In genomic region chr2:164189851-164190250, GRCh38 we compare ENCODE assay signal across 39 cellular contexts.
"Had no signal": no experiment of that assay in that cellular context is flagged by ENCODE, and none has a peak within 500 bp of the region (broad histone marks: within the 10 kb centered on the region; RNA-seq: fewer than 3 reads in every experiment).

No MANE protein-coding gene starts in this region.

- DNase-seq: activated CD4-positive, alpha-beta memory T cell treated with anti-CD3 and anti-CD28 coated beads for 36 hours; activated CD4-positive, alpha-beta T cell treated with anti-CD3 and anti-CD28 coated beads for 1 hour; activated CD4-positive, alpha-beta T cell treated with anti-CD3 and anti-CD28 coated beads for 4 hours; activated CD4-positive, alpha-beta T cell treated with anti-CD3 and anti-CD28 coated beads, Interleukin-2, amount 10 ng/mL, durations not matched to agents 24 days and 14 days; activated CD4-positive, alpha-beta T cell treated with anti-CD3 and anti-CD28 coated beads, Interleukin-2, amount 50 U/mL, for 1 hour; activated CD4-positive, alpha-beta T cell treated with anti-CD3 and anti-CD28 coated beads, Interleukin-2, amount 50 U/mL, for 4 hours; activated CD4-positive, CD25-positive, alpha-beta regulatory T cell; activated CD8-positive, alpha-beta memory T cell treated with anti-CD3 and anti-CD28 coated beads, Interleukin-2, amount 50 U/mL, for 4 hours; activated CD8-positive, alpha-beta T cell treated with anti-CD3 and anti-CD28 coated beads for 36 hours; activated effector memory CD4-positive, alpha-beta T cell treated with anti-CD3 and anti-CD28 coated beads, Interleukin-2, amount 50 U/mL, for 16 hours; activated gamma-delta T cell treated with Interleukin-2 at 50 U/mL for 16 hours; activated naive CD4-positive, alpha-beta T cell; activated naive CD4-positive, alpha-beta T cell treated with anti-CD3 and anti-CD28 coated beads for 36 hours; activated naive CD4-positive, alpha-beta T cell treated with anti-CD3 and anti-CD28 coated beads, Interleukin-2, amount 50 U/mL, for 16 hours; activated naive CD8-positive, alpha-beta T cell treated with anti-CD3 and anti-CD28 coated beads for 36 hours; activated T-cell treated with anti-CD3 and anti-CD28 coated beads for 4 hours; activated T-cell treated with anti-CD3 and anti-CD28 coated beads, Interleukin-2, amount 50 U/mL, for 1 hour; activated T-cell treated with anti-CD3 and anti-CD28 coated beads, Interleukin-2, amount 50 U/mL, for 4 hours; activated T-cell treated with anti-CD3 and anti-CD28 coated beads, Interleukin-2, amount 50 U/mL, for 72 hours; adrenal gland; amniotic stem cell; aorta; caudate nucleus; cerebellar nuclear complex; T-helper 1 cell; T-helper 2 cell; T-helper 9 cell; WERI-Rb-1 had no signal

- H3K4me3 ChIP-seq: adrenal gland, cardiac muscle cell had no signal

- H3K9me3 ChIP-seq: adrenal gland had no signal

- H3K27ac Mint-ChIP-seq: activated CD4-positive, alpha-beta memory T cell treated with anti-CD3 and anti-CD28 coated beads for 36 hours; activated CD4-positive, alpha-beta T cell treated with anti-CD3 and anti-CD28 coated beads, Interleukin-2, amount 10 ng/mL, durations not matched to agents 24 days and 14 days; activated CD8-positive, alpha-beta T cell treated with anti-CD3 and anti-CD28 coated beads for 36 hours; activated naive CD4-positive, alpha-beta T cell treated with anti-CD3 and anti-CD28 coated beads for 36 hours; activated naive CD4-positive, alpha-beta T cell treated with anti-CD3 and anti-CD28 coated beads, Interleukin-2, amount 50 U/mL, for 72 hours; activated naive CD8-positive, alpha-beta T cell treated with anti-CD3 and anti-CD28 coated beads for 36 hours; activated T-cell treated with anti-CD3 and anti-CD28 coated beads, Interleukin-2, amount 50 U/mL, for 72 hours; activated T-helper 1 cell treated with anti-CD3 and anti-CD28 coated beads, Interleukin-12 subunit alpha, Interleukin-12 subunit beta, Interleukin-2, Interleukin-4 antibody, amounts not matched to agents 30 ng/mL and 10 ng/mL and 1 ng/mL, durations not matched to agents 14 hours and 24 hours and 36 hours; activated T-helper 17 cell treated with anti-CD3 and anti-CD28 coated beads, Interleukin-2, amount 50 U/mL, for 72 hours; brain; T-helper 1 cell treated with Interleukin-12 subunit alpha and Interleukin-12 subunit beta and Interleukin-4 antibody, amounts not matched to agents 30 μg/mL and 1 μg/mL, for 36 hours; T-helper 2 cell treated with Interferon-gamma antibody and Interleukin-4, amounts not matched to agents 5 μg/mL and 100 μg/mL, for 36 hours; WTC11 had no signal

- H3K27me3 Mint-ChIP-seq: activated CD4-positive, alpha-beta memory T cell treated with anti-CD3 and anti-CD28 coated beads for 36 hours; activated CD4-positive, alpha-beta T cell treated with anti-CD3 and anti-CD28 coated beads, Interleukin-2, amount 10 ng/mL, durations not matched to agents 24 days and 14 days; activated CD8-positive, alpha-beta T cell treated with anti-CD3 and anti-CD28 coated beads for 36 hours; activated naive CD8-positive, alpha-beta T cell treated with anti-CD3 and anti-CD28 coated beads for 36 hours; activated T-helper 17 cell treated with anti-CD3 and anti-CD28 coated beads, Interleukin-2, amount 50 U/mL, for 72 hours; brain; central memory CD8-positive, alpha-beta T cell had no signal

- H3K36me3 Mint-ChIP-seq: activated CD4-positive, alpha-beta memory T cell treated with anti-CD3 and anti-CD28 coated beads for 36 hours; activated naive CD4-positive, alpha-beta T cell treated with anti-CD3 and anti-CD28 coated beads, Interleukin-2, amount 50 U/mL, for 72 hours; activated naive CD8-positive, alpha-beta T cell treated with anti-CD3 and anti-CD28 coated beads for 36 hours; brain; WTC11 had no signal

- H3K4me1 Mint-ChIP-seq: activated CD4-positive, alpha-beta T cell treated with anti-CD3 and anti-CD28 coated beads, Interleukin-2, amount 10 ng/mL, durations not matched to agents 24 days and 14 days; activated naive CD8-positive, alpha-beta T cell treated with anti-CD3 and anti-CD28 coated beads for 36 hours; activated T-helper 17 cell treated with anti-CD3 and anti-CD28 coated beads, Interleukin-2, amount 50 U/mL, for 72 hours; brain; central memory CD8-positive, alpha-beta T cell; WTC11 had no signal

- H3K27me3 ChIP-seq: adrenal gland, cardiac muscle cell had no signal

- H3K36me3 ChIP-seq: adrenal gland, cardiac muscle cell, WERI-Rb-1 had no signal

- H3K27ac ChIP-seq: adrenal gland, cardiac muscle cell, WERI-Rb-1 had no signal

- H3K4me1 ChIP-seq: adrenal gland had no signal

- FAIRE-seq: bronchial epithelial cell had no signal

- H3K4me3 Mint-ChIP-seq: activated CD4-positive, alpha-beta memory T cell treated with anti-CD3 and anti-CD28 coated beads for 36 hours; activated CD4-positive, alpha-beta T cell treated with anti-CD3 and anti-CD28 coated beads, Interleukin-2, amount 10 ng/mL, durations not matched to agents 24 days and 14 days; activated CD8-positive, alpha-beta T cell treated with anti-CD3 and anti-CD28 coated beads for 36 hours; activated naive CD4-positive, alpha-beta T cell treated with anti-CD3 and anti-CD28 coated beads for 36 hours; activated naive CD8-positive, alpha-beta T cell treated with anti-CD3 and anti-CD28 coated beads for 36 hours; activated T-cell treated with anti-CD3 and anti-CD28 coated beads, Interleukin-2, amount 50 U/mL, for 4 hours; activated T-cell treated with anti-CD3 and anti-CD28 coated beads, Interleukin-2, amount 50 U/mL, for 72 hours; activated T-helper 1 cell treated with anti-CD3 and anti-CD28 coated beads, Interleukin-12 subunit alpha, Interleukin-12 subunit beta, Interleukin-2, Interleukin-4 antibody, amounts not matched to agents 30 ng/mL and 10 ng/mL and 1 ng/mL, durations not matched to agents 14 hours and 24 hours and 36 hours; activated T-helper 17 cell treated with anti-CD3 and anti-CD28 coated beads, Interleukin-2, amount 50 U/mL, for 72 hours; brain; central memory CD8-positive, alpha-beta T cell; T-helper 1 cell treated with Interleukin-12 subunit alpha and Interleukin-12 subunit beta and Interleukin-4 antibody, amounts not matched to agents 30 μg/mL and 1 μg/mL, for 36 hours; T-helper 2 cell treated with Interferon-gamma antibody and Interleukin-4, amounts not matched to agents 5 μg/mL and 100 μg/mL, for 36 hours; WTC11 had no signal

- ATAC-seq: activated CD4-positive, CD25-positive, alpha-beta regulatory T cell treated with anti-CD3 and anti-CD28 coated beads, Interleukin-2, amount 50 U/mL, for 24 hours; activated CD8-positive, alpha-beta T cell treated with anti-CD3 and anti-CD28 coated beads for 36 hours; activated naive CD4-positive, alpha-beta T cell treated with anti-CD3 and anti-CD28 coated beads, Interleukin-2, amount 50 U/mL, for 72 hours; activated T-cell treated with anti-CD3 and anti-CD28 coated beads, Interleukin-2, amount 50 U/mL, for 4 hours; activated T-cell treated with anti-CD3 and anti-CD28 coated beads, Interleukin-2, amount 50 U/mL, for 72 hours; activated T-helper 17 cell treated with anti-CD3 and anti-CD28 coated beads, Interleukin-2, amount 50 U/mL, for 72 hours; WTC11 had no signal
